In the genomic region with DNA sequence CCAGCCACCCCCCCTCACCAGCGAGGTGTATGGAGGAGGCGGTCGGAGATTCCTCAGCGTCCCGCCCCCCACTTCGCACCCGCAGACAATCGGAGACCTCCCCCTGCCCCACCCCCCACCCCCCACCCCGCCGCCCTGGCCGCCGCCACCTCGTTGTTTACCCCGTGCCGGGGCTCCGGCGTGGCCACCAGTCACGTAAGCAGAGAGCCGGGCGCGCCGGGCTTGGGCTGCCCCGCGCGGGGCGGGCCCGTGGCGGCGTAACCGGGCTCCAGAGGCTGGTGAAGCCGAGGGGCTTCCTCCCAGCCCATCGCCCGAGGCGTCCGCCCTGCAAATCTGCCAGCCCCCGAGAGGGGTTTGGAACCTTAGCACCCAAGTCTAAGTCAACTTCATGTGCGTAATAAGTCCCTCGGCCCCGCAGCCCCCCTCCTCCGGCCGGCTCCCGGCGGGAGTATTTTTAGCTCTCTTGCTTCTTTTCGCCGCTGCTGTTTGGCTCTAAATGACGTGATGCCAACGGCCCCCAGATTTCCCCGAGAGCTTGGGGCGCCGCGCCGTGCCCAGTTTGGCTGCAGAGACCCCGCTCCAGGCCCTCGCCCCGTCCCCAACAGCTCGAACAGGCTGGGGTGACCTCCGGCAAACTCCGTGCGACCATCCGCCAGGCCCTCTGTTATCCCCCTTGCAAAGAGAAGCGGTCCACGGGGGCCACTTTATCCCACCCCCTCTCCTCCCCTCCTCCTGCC, we compare ENCODE assay signal across 8 cellular contexts. TPM values are rescaled to one million over a fixed set of nuclear protein-coding genes. Genes with fewer than 3 reads are reported as not detected.
A peak's percentile ranks its signal among the peaks of the same experiment; 100 is the strongest.
DNase-seq lines count a peak whose midpoint lies in the region; ATAC-seq and TF ChIP-seq lines count a peak whose summit lies in the region.

No MANE protein-coding gene starts in this region.

- H3K4me1 ChIP-seq in upper lobe of right lung = peaks cover 18% of the 10 kb centered on the region

- peaks cover 61 to 75% of the 10 kb centered on the region in 2 donors for H3K27me3 Mint-ChIP-seq in natural killer cell (ENCODE audit: low read depth in 2 of 2)

- peaks cover 54 to 61% of the 10 kb centered on the region in 2 donors for H3K4me1 Mint-ChIP-seq in natural killer cell

- TF ChIP-seq CTCF in fibroblast of mammary gland (conservative IDR thresholded peaks at IDR 0.05; ENCODE audit: control insufficient read depth, insufficient read depth, low read depth, low read length) (no peak), natural killer cell (IDR thresholded peaks at IDR 0.05) (no peak), upper lobe of right lung (IDR thresholded peaks at IDR 0.05) (no peak)

- no peaks in the 10 kb centered on the region for H3K27me3 ChIP-seq in upper lobe of right lung

- H3K4me3 ChIP-seq in fibroblast of mammary gland (ENCODE audit: control insufficient read depth, low read depth, low read length) = peak overlapping the region; percentile 74
- peak overlapping the region; percentile 60 for H3K4me3 ChIP-seq in upper lobe of right lung

- H3K9me3 Mint-ChIP-seq in natural killer cell = no peaks in the 10 kb centered on the region

- no peaks in the 10 kb centered on the region for H3K36me3 ChIP-seq in upper lobe of right lung

- peak overlapping the region; percentile 63 to 86 for H3K27ac Mint-ChIP-seq in natural killer cell

- peak; percentile 18 for DNase-seq in DMS114 treated with DMSO at 0.1 percent for 48 hours (lab: John Stamatoyannopoulos, UW; ENCODE audit: unreplicated experiment)
- peak; percentile 51 for DNase-seq in M059J (ENCODE audit: low read depth)
- peak; percentile 65 to 68 for DNase-seq in activated T-cell treated with anti-CD3 and anti-CD28 coated beads, Interleukin-2, amount 50 U/mL, for 48 hours
- DNase-seq in fibroblast of mammary gland (ENCODE audit: low read depth) = peak; percentile 14
- DNase-seq in natural killer cell = peak; percentile 55
- peak; percentile 75 for DNase-seq in upper lobe of right lung
- DNase-seq in NCI-H1694 (lab: John Stamatoyannopoulos, UW) = no peak

- peak overlapping the region; percentile 98 for H3K4me3 Mint-ChIP-seq in natural killer cell

- H3K27ac ChIP-seq in upper lobe of right lung = peak overlapping the region; percentile 85

- intact Hi-C loops in natural killer cell (cut with micrococcal nuclease) (loop anchor here (1.0 to 5.0 kb wide), 4 partner anchors 53 to 287 kb away; a partner anchor contains a TSS), upper lobe of right lung (cut with DNase I) (loop anchor here (10.0 kb wide), 2 partner anchors 55 to 65 kb away; no protein-coding TSS in a partner anchor)

- no peaks in the 10 kb centered on the region for H3K9me3 ChIP-seq in upper lobe of right lung

- no peaks in the 10 kb centered on the region for H3K36me3 Mint-ChIP-seq in natural killer cell

- ATAC-seq in natural killer cell (peak; percentile 44 to 58 (median 53)), upper lobe of right lung (peak; percentile 23), HG02884 (IDR thresholded peaks at IDR 0.05; ENCODE audit: unreplicated experiment) (no peak)

RNA-seq across cellular contexts. Expression of a gene that starts 2.7 kb away (rescaled TPM):
- total RNA-seq in M059J (2014; rRNA removed; shearing (Covaris generic)) = 10.6 and 14.4 TPM in 2 replicates
- total RNA-seq in natural killer cell = 10 to 100 TPM; 11.2 to 14.1 (median 13.6) TPM
- total RNA-seq in upper lobe of right lung = 34.7 TPM
